8 cellular contexts compared by ENCODE assay signal in genomic region chr6:63351995-63352586, GRCh38. TPM values are rescaled to one million over a fixed set of nuclear protein-coding genes. Genes with fewer than 3 reads are reported as not detected.
DNase-seq lines count a peak whose midpoint lies in the region; ATAC-seq, FAIRE-seq and TF ChIP-seq lines count a peak whose summit lies in the region.

No MANE protein-coding gene starts in this region.

- H3K9me1 ChIP-seq in keratinocyte (ENCODE audit: control insufficient read depth, extremely low read depth, insufficient read depth, low read length): no peaks in the 10 kb centered on the region

- H3K27ac ChIP-seq in keratinocyte (ENCODE audit: control insufficient read depth, insufficient read depth, low read length): no peak overlapping the region

- H3K27ac Mint-ChIP-seq in activated naive CD4-positive, alpha-beta T cell treated with anti-CD3 and anti-CD28 coated beads for 36 hours: no peak overlapping the region

- DNase-seq in COR-L47 (lab: John Stamatoyannopoulos, UW) (peak; percentile 7), SW480 (ENCODE audit: low spot score) (peak; percentile 29), keratinocyte (ENCODE audit: low read depth, low spot score) (no peak), amniotic stem cell (lab: John Stamatoyannopoulos, UW) (no peak)
- DNase-seq in activated effector memory CD4-positive, alpha-beta T cell treated with anti-CD3 and anti-CD28 coated beads, Interleukin-2, amount 50 U/mL, for 16 hours: no peak
- DNase-seq in activated naive CD4-positive, alpha-beta T cell treated with anti-CD3 and anti-CD28 coated beads for 36 hours: no peak

- H3K79me2 ChIP-seq in keratinocyte (ENCODE audit: control insufficient read depth, insufficient read depth, low read length): no peaks in the 10 kb centered on the region

- no peak overlapping the region for H3K4me2 ChIP-seq in keratinocyte (ENCODE audit: control insufficient read depth, extremely low read depth, insufficient read depth, low read depth, low read length)

- intact Hi-C loops in activated naive CD4-positive, alpha-beta T cell treated with anti-CD3 and anti-CD28 coated beads for 36 hours (cut with micrococcal nuclease): loop anchor here (1.0 kb wide), 4 partner anchors 222 to 450 kb away; no protein-coding TSS in a partner anchor

- no peak overlapping the region for H3K4me3 ChIP-seq in keratinocyte (ENCODE audit: control insufficient read depth in 2 of 3, extremely low read depth in 1 of 3, insufficient read depth in 2 of 3, low read depth in 1 of 3, low read length in 3 of 3)

- peaks cover 26% of the 10 kb centered on the region for H3K27me3 Mint-ChIP-seq in activated naive CD4-positive, alpha-beta T cell treated with anti-CD3 and anti-CD28 coated beads for 36 hours (ENCODE audit: low read depth)

- H3K36me3 Mint-ChIP-seq in activated naive CD4-positive, alpha-beta T cell treated with anti-CD3 and anti-CD28 coated beads for 36 hours (ENCODE audit: low read depth): no peaks in the 10 kb centered on the region

- no peaks in the 10 kb centered on the region for H4K20me1 ChIP-seq in keratinocyte (ENCODE audit: control insufficient read depth, extremely low read depth, insufficient read depth, low read length)

- no peak overlapping the region for H2AFZ ChIP-seq in keratinocyte (ENCODE audit: control insufficient read depth, low read length)

- H3K9me3 Mint-ChIP-seq in activated naive CD4-positive, alpha-beta T cell treated with anti-CD3 and anti-CD28 coated beads for 36 hours: no peaks in the 10 kb centered on the region

- CTCF ChIA-PET in activated naive CD4-positive, alpha-beta T cell treated with anti-CD3 and anti-CD28 coated beads for 36 hours (lab: Charles Lee): interaction anchor here (0.6 to 2.2 kb wide), 7 partner anchors 148 to 567 kb away, joined by 3 to 10 read pairs (median 3); no protein-coding TSS in a partner anchor

- H3K4me1 Mint-ChIP-seq in activated naive CD4-positive, alpha-beta T cell treated with anti-CD3 and anti-CD28 coated beads for 36 hours (ENCODE audit: low read depth): peaks cover 8% of the 10 kb centered on the region

- dilution Hi-C loops in keratinocyte (cut with MboI; ENCODE audit: extremely low pct_ligation_motif_present, low sequenced_read_pairs): no loop called here

- peak; percentile 34 for ATAC-seq in GM18909 (IDR thresholded peaks at IDR 0.05; ENCODE audit: poor library complexity, unreplicated experiment)
- ATAC-seq in HG03135 (IDR thresholded peaks at IDR 0.05; ENCODE audit: unreplicated experiment): peak; percentile 39

- H3K4me3 Mint-ChIP-seq in activated naive CD4-positive, alpha-beta T cell treated with anti-CD3 and anti-CD28 coated beads for 36 hours: no peak overlapping the region

- no peaks in the 10 kb centered on the region for H3K36me3 ChIP-seq in keratinocyte (ENCODE audit: control insufficient read depth in 2 of 2, extremely low read depth in 1 of 2, insufficient read depth in 2 of 2, low read length in 2 of 2)

- peak in 1 of 3 experiments; percentile 36 for TF ChIP-seq CTCF in keratinocyte (optimal IDR thresholded peaks at IDR 0.05 in 1 of 3, IDR thresholded peaks at IDR 0.05 in 1 of 3, conservative IDR thresholded peaks at IDR 0.05 in 1 of 3; ENCODE audit: extremely low read depth in 1 of 3, insufficient read depth in 2 of 3, low read length in 3 of 3)

- H3K9ac ChIP-seq in keratinocyte (ENCODE audit: control insufficient read depth, extremely low read depth, insufficient read depth, low read length): no peak overlapping the region

- H3K4me1 ChIP-seq in keratinocyte (ENCODE audit: control insufficient read depth, extremely low read depth, insufficient read depth, low read length): peaks cover 16% of the 10 kb centered on the region

- H3K9me3 ChIP-seq in keratinocyte (ENCODE audit: control insufficient read depth, low read depth, low read length): no peaks in the 10 kb centered on the region

- FAIRE-seq in keratinocyte (lab: Jason Lieb, UNC): peak; percentile 9

- no peaks in the 10 kb centered on the region for H3K27me3 ChIP-seq in keratinocyte (ENCODE audit: control insufficient read depth, extremely low read depth, insufficient read depth, low read length)

RNA-seq across cellular contexts. Expression of gene LGSN, which starts 32.3 kb away (rescaled TPM):
- polyA plus RNA-seq in keratinocyte: not detected in 3 replicates
- not detected for polyA plus RNA-seq in keratinocyte (2011; ENCODE audit: low read depth)
- not detected in 2 replicates for polyA plus RNA-seq in keratinocyte (2011; cell fraction: cytosol; rRNA removed)
- not detected in 2 replicates for polyA plus RNA-seq in keratinocyte (2011; cell fraction: nucleus; rRNA removed)
- polyA plus RNA-seq in keratinocyte (2012; ENCODE audit: low replicate concordance): not detected in 2 replicates
- not detected in 3 replicates for polyA minus RNA-seq in keratinocyte
- not detected for polyA minus RNA-seq in keratinocyte (2011; cell fraction: cytosol; rRNA and poly(A)+ RNA removed)
- polyA minus RNA-seq in keratinocyte (2011; cell fraction: nucleus; rRNA and poly(A)+ RNA removed): not detected in 2 replicates
- not detected for total RNA-seq in activated naive CD4-positive, alpha-beta T cell treated with anti-CD3 and anti-CD28 coated beads for 36 hours

Comparison
In these comparisons a context has a peak if more than half of its experiments do, and no peak if none do; other contexts are left out.
1. DNase-seq: peak in COR-L47 (single experiment) and SW480 (single experiment); none in keratinocyte (single experiment), activated effector memory CD4-positive, alpha-beta T cell treated with anti-CD3 and anti-CD28 coated beads, Interleukin-2, amount 50 U/mL, for 16 hours (single experiment), activated naive CD4-positive, alpha-beta T cell treated with anti-CD3 and anti-CD28 coated beads for 36 hours (single experiment) and amniotic stem cell (single experiment).